In genomic region chr5:67543704-67544103, GRCh38 we compare ENCODE assay signal across 22 cellular contexts.
A peak's percentile ranks its signal among the peaks of the same experiment; 100 is the strongest.
DNase-seq lines count a peak whose midpoint lies in the region; ATAC-seq and TF ChIP-seq lines count a peak whose summit lies in the region.
"Had no signal": no experiment of that assay in that cellular context is flagged by ENCODE, and none has a peak within 500 bp of the region (broad histone marks: within the 10 kb centered on the region; RNA-seq: fewer than 3 reads in every experiment).

No MANE protein-coding gene starts in this region.

- no peak for TF ChIP-seq CTCF in AG10803 (conservative IDR thresholded peaks at IDR 0.05; ENCODE audit: low read length)
- no peak for TF ChIP-seq CTCF in gastroesophageal sphincter (IDR thresholded peaks at IDR 0.05)

- POLR2A ChIA-PET in HEK293T (lab: Yijun Ruan, JAX) = no interaction called here

- peaks cover 0 to 10% (median 5%) of the 10 kb centered on the region in 3 donors for H3K4me1 ChIP-seq in gastroesophageal sphincter
- H3K4me1 ChIP-seq: SJSA1 had no signal

- CTCF ChIA-PET in HEK293T (lab: Yijun Ruan, JAX) = no interaction called here

- TF ChIP-seq EP300 in gastroesophageal sphincter (IDR thresholded peaks at IDR 0.05) = no peak

- DNase-seq in AG10803 (ENCODE audit: low read depth) (peak; percentile 62), GM04503 (ENCODE audit: low read depth) (peak; percentile 27), fibroblast of gingiva (ENCODE audit: low read depth) (peak; percentile 69), sciatic nerve (ENCODE audit: low spot score) (no peak), GDM1 (lab: John Stamatoyannopoulos, UW) (no peak), HEK293T (ENCODE audit: extremely low spot score) (no peak)
- DNase-seq: CD8-positive, alpha-beta memory T cell; DMS 273 treated with DMSO at 0.1 percent for 48 hours; DMS79; H9; Kasumi-1; NCI-H1092 treated with DMSO at 0.1 percent for 48 hours; NCI-H1436; NCI-H187; NCI-H2107; NCI-H524; NCI-H748 treated with DMSO at 0.1 percent for 48 hours had no signal

- H3K27me3 ChIP-seq in gastroesophageal sphincter = no peaks in the 10 kb centered on the region
- H3K27me3 ChIP-seq: SJSA1 had no signal

- intact Hi-C loops in sciatic nerve (cut with DNase I) = no loop called here

- no peaks in the 10 kb centered on the region for H3K9me3 ChIP-seq in gastroesophageal sphincter
- H3K9me3 ChIP-seq: SJSA1 had no signal

- no peak for TF ChIP-seq POLR2A in gastroesophageal sphincter (IDR thresholded peaks at IDR 0.05)

- no peaks in the 10 kb centered on the region for H3K36me3 ChIP-seq in gastroesophageal sphincter
- H3K36me3 ChIP-seq: SJSA1 had no signal

- peak; percentile 94 for ATAC-seq in sciatic nerve
- no peak for ATAC-seq in gastroesophageal sphincter
- ATAC-seq: GM23338, K562 had no signal

- no peak overlapping the region for H3K27ac ChIP-seq in gastroesophageal sphincter
- H3K27ac ChIP-seq: C4-2B, SJSA1 had no signal

- no peak overlapping the region for H3K4me3 ChIP-seq in AG10803 (ENCODE audit: low read length)
- no peak overlapping the region for H3K4me3 ChIP-seq in gastroesophageal sphincter
- H3K4me3 ChIP-seq: GM23338, K562, SJSA1 had no signal

- 70% methylated on average over 4 of the region's 4 CpGs for WGBS in gastroesophageal sphincter (ENCODE audit: low coverage in 1 of 2), 2 donors

TF ChIP-seq in HEK293T, 16 proteins besides CTCF, POLR2A, EP300 and RAD21:
- no peak for TF ChIP-seq FOXM1 (IDR thresholded peaks at IDR 0.05; ENCODE audit: borderline replicate concordance)
- TF ChIP-seq BHLHE40 (IDR thresholded peaks at IDR 0.05; ENCODE audit: borderline replicate concordance) = no peak
- TF ChIP-seq NFRKB (IDR thresholded peaks at IDR 0.05) = no peak
- TF ChIP-seq SP1 (IDR thresholded peaks at IDR 0.05) = no peak
- no peak for TF ChIP-seq CTBP1 (IDR thresholded peaks at IDR 0.05; ENCODE audit: borderline replicate concordance)
- TF ChIP-seq ZNF384 (IDR thresholded peaks at IDR 0.05) = no peak
- no peak for TF ChIP-seq ARNT (IDR thresholded peaks at IDR 0.05)
- TF ChIP-seq ELF4 (IDR thresholded peaks at IDR 0.05) = no peak
- no peak for TF ChIP-seq FOXA1 (IDR thresholded peaks at IDR 0.05)
- TF ChIP-seq TARDBP (IDR thresholded peaks at IDR 0.05) = no peak
- TF ChIP-seq L3MBTL2 (conservative IDR thresholded peaks at IDR 0.05) = no peak
- no peak for TF ChIP-seq SUZ12 (IDR thresholded peaks at IDR 0.05)
- no peak for TF ChIP-seq FOXK2 (IDR thresholded peaks at IDR 0.05)
- TF ChIP-seq HDGF (IDR thresholded peaks at IDR 0.05; ENCODE audit: borderline replicate concordance) = no peak
- no peak for TF ChIP-seq PKNOX1 (IDR thresholded peaks at IDR 0.05)
- no peak for TF ChIP-seq LEF1 (IDR thresholded peaks at IDR 0.05; ENCODE audit: borderline replicate concordance)

Comparison
In these comparisons a context has a peak if more than half of its experiments do, and no peak if none do; other contexts are left out.
1. DNase-seq: peak in AG10803 (single experiment), GM04503 (single experiment) and fibroblast of gingiva (single experiment); none in sciatic nerve (single experiment), GDM1 (single experiment) and HEK293T (single experiment).